In genomic region chr15:98653686-98654085, GRCh38 we compare ENCODE assay signal across 14 cellular contexts.
DNase-seq lines count a peak whose midpoint lies in the region; ATAC-seq and TF ChIP-seq lines count a peak whose summit lies in the region.
"Had no signal": no experiment of that assay in that cellular context is flagged by ENCODE, and none has a peak within 500 bp of the region (broad histone marks: within the 10 kb centered on the region; RNA-seq: fewer than 3 reads in every experiment).

No MANE protein-coding gene starts in this region.

- peaks cover 0 to 12% (median 6%) of the 10 kb centered on the region in 11 experiments; a peak in 5 of 22 replicates for H3K36me3 ChIP-seq in BLaER1 treated with 17β-estradiol and CSF1 and Interleukin-3, amounts not matched to agents 10 nM and 100 nM
- no peaks in the 10 kb centered on the region for H3K36me3 ChIP-seq in neutrophil

- peak overlapping the region; percentile 92 to 100 (median 99); a peak in 20 of 22 replicates for H3K9ac ChIP-seq in BLaER1 treated with 17β-estradiol and CSF1 and Interleukin-3, amounts not matched to agents 10 nM and 100 nM

- H3K27ac ChIP-seq in BLaER1 treated with 17β-estradiol and CSF1 and Interleukin-3, amounts not matched to agents 10 nM and 100 nM, result peak overlapping the region in 10 of 11 experiments; percentile 18 to 99 (median 98); a peak in 20 of 22 replicates
- H3K27ac ChIP-seq in neutrophil, result peak overlapping the region; percentile 40
- H3K27ac ChIP-seq: C4-2B had no signal

- no peaks in the 10 kb centered on the region for H3K27me3 ChIP-seq in BLaER1 treated with 17β-estradiol and CSF1 and Interleukin-3, amounts not matched to agents 10 nM and 100 nM
- peaks cover 10% of the 10 kb centered on the region for H3K27me3 ChIP-seq in neutrophil

- peaks cover 48 to 71% (median 65%) of the 10 kb centered on the region in 10 experiments for H3K4me1 ChIP-seq in BLaER1 treated with 17β-estradiol and CSF1 and Interleukin-3, amounts not matched to agents 10 nM and 100 nM
- H3K4me1 ChIP-seq in neutrophil (ENCODE audit: control insufficient read depth in 1 of 2, insufficient read depth in 1 of 2, low read depth in 1 of 2, low read length in 1 of 2), result peaks cover 52 to 53% of the 10 kb centered on the region in 2 experiments

- TF ChIP-seq CTCF in LNCaP clone FGC (IDR thresholded peaks at IDR 0.05; ENCODE audit: control insufficient read depth, extremely low read depth, insufficient read depth) (no peak), cardiac fibroblast (IDR thresholded peaks at IDR 0.05; ENCODE audit: low read depth, low read length) (no peak), neutrophil (IDR thresholded peaks at IDR 0.05) (no peak)

- peak overlapping the region; percentile 89 to 98 (median 94); a peak in 15 of 20 replicates for H3K4me3 ChIP-seq in BLaER1 treated with 17β-estradiol and CSF1 and Interleukin-3, amounts not matched to agents 10 nM and 100 nM
- H3K4me3 ChIP-seq in LNCaP clone FGC (ENCODE audit: low read depth, low read length) (peak overlapping the region; percentile 20; the same call in 1 of the 2 replicates), cardiac fibroblast (replicated peaks in 1 of 2; ENCODE audit: low read depth in 2 of 2, low read length in 2 of 2) (no peak overlapping the region), neutrophil (ENCODE audit: low read depth in 1 of 2, low read length in 1 of 2) (no peak overlapping the region)

- H3K9me3 ChIP-seq in BLaER1 treated with 17β-estradiol and CSF1 and Interleukin-3, amounts not matched to agents 10 nM and 100 nM (replicated peaks in 1 of 11), result no peaks in the 10 kb centered on the region
- no peaks in the 10 kb centered on the region for H3K9me3 ChIP-seq in neutrophil

- no peak for ATAC-seq in HG02759 (IDR thresholded peaks at IDR 0.05; ENCODE audit: unreplicated experiment)
- ATAC-seq: effector memory CD8-positive, alpha-beta T cell had no signal

- peaks cover 36 to 78% (median 58%) of the 10 kb centered on the region in 11 experiments for H4K20me1 ChIP-seq in BLaER1 treated with 17β-estradiol and CSF1 and Interleukin-3, amounts not matched to agents 10 nM and 100 nM

- no peak for DNase-seq in LNCaP clone FGC (ENCODE audit: low read depth)
- DNase-seq in cardiac fibroblast (ENCODE audit: low read depth in 2 of 2), result peak; percentile 73 to 82
- no peak for DNase-seq in EL
- DNase-seq in NCI-H2196 treated with DMSO at 0.1 percent for 48 hours (lab: John Stamatoyannopoulos, UW; ENCODE audit: unreplicated experiment), result no peak
- DNase-seq in stimulated activated naive CD4-positive, alpha-beta T cell treated with Interleukin-2 at 50 U/mL for 16 hours (lab: John Stamatoyannopoulos, UW), result no peak
- DNase-seq: activated naive CD4-positive, alpha-beta T cell treated with anti-CD3 and anti-CD28 coated beads, Interleukin-2, amount 10 ng/mL, durations not matched to agents 7 days and 5 days; effector memory CD8-positive, alpha-beta T cell; H9; NCI-H1436; NCI-H510A had no signal

- peak overlapping the region; percentile 83 to 93 (median 86) for H3K4me2 ChIP-seq in BLaER1 treated with 17β-estradiol and CSF1 and Interleukin-3, amounts not matched to agents 10 nM and 100 nM

Comparison
In these comparisons a context has a peak if more than half of its experiments do, and no peak if none do; other contexts are left out.
1. H3K4me3 ChIP-seq: peak in BLaER1 treated with 17β-estradiol and CSF1 and Interleukin-3, amounts not matched to agents 10 nM and 100 nM (10 of 10) and LNCaP clone FGC (single experiment); none in cardiac fibroblast (0 of 2) and neutrophil (0 of 2).
2. DNase-seq: peak in cardiac fibroblast (2 of 2); none in LNCaP clone FGC (single experiment), EL (single experiment), NCI-H2196 treated with DMSO at 0.1 percent for 48 hours (single experiment) and stimulated activated naive CD4-positive, alpha-beta T cell treated with Interleukin-2 at 50 U/mL for 16 hours (single experiment).